ENCODE assay signal across 9 cellular contexts in the genomic region with DNA sequence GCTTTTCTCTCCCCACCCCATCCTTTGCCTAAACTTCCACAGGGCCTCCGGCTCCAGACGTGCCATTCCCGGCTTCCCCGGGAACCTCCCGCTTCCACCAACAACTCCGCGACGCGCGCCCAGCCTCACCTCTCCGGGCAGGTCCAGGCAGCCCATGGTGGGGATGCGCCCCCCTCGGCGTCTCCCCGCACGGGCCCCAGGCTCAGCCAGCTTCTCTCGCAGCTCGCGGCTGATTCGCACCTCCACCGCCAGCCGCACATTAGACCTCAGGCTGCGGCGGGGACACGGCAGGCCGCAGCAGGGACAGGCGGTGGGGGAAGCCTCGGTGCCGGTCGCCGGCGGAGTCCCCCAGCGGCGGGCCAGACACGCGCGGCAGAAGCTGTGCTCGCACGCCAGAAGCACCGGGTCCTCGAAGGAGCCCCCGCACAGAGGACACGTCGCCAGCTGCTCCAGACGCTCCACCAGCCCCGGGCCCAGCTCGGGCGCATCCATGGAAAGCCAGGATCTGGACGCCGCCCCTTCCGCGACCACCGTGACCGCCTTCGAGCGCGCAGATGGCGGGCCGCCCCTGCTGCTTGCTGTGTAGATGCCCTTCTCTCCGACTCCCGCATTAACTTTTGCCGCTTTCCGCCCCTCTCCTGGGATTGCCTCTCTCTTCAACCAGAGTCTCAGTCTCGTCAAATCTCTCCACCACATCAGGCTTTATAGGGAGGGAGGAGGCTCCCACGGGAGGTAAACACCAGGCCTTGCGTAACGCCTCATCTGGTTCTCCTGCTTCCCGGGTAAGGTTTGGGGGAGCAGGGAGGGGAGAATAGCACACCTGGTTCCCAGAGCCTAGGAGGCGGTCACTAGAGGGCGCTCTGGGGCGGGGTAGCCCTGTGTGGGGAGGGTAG. TPM values are rescaled to one million over a fixed set of nuclear protein-coding genes. Genes with fewer than 3 reads are reported as not detected.
A peak's percentile ranks its signal among the peaks of the same experiment; 100 is the strongest.
DNase-seq lines count a peak whose midpoint lies in the region; ATAC-seq and TF ChIP-seq lines count a peak whose summit lies in the region.
"Had no signal": no experiment of that assay in that cellular context is flagged by ENCODE, and none has a peak within 500 bp of the region (broad histone marks: within the 10 kb centered on the region; RNA-seq: fewer than 3 reads in every experiment).

A gene with protein sequence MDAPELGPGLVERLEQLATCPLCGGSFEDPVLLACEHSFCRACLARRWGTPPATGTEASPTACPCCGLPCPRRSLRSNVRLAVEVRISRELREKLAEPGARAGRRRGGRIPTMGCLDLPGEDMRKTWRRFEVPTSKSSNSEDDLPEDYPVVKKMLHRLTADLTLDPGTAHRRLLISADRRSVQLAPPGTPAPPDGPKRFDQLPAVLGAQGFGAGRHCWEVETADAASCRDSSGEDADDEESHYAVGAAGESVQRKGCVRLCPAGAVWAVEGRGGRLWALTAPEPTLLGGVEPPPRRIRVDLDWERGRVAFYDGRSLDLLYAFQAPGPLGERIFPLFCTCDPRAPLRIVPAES (minus strand): TSS at position 676 of the 893 bp plus-strand sequence. CDS start 184 bp downstream, at position 492.

- H3K4me2 ChIP-seq in mesendoderm (ENCODE audit: low read length), result peak within 1 kb of the TSS; percentile 87

- peaks cover 49% of the 10 kb centered on the region for H3K4me1 ChIP-seq in CD4-positive, alpha-beta memory T cell (ENCODE audit: insufficient read depth, low read length)
- H3K4me1 ChIP-seq in mesendoderm (ENCODE audit: control insufficient read depth, low read depth, low read length), result no peaks in the 10 kb centered on the region

- H4K8ac ChIP-seq in mesendoderm (ENCODE audit: low read depth, low read length), result no peak within 1 kb of the TSS

- no peak within 1 kb of the TSS for H3K18ac ChIP-seq in mesendoderm (ENCODE audit: low read length)

- H3K4me3 Mint-ChIP-seq in CD4-positive, alpha-beta memory T cell, result peak within 1 kb of the TSS; percentile 66 to 88 (median 82)
- peak within 1 kb of the TSS; percentile 84 for H3K4me3 Mint-ChIP-seq in MCF 10A (ENCODE audit: unreplicated experiment)

- no peaks in the 10 kb centered on the region for H3K79me1 ChIP-seq in mesendoderm (ENCODE audit: low read length)

- peak in 1 of 5 donors; percentile 24 for DNase-seq in CD4-positive, alpha-beta memory T cell
- DNase-seq in LoVo (ENCODE audit: low spot score), result peak; percentile 69
- no peak for DNase-seq in MCF 10A (ENCODE audit: unreplicated experiment)
- no peak for DNase-seq in mesendoderm
- no peak for DNase-seq in kidney tubule cell (ENCODE audit: low spot score)
- no peak for DNase-seq in NK-92 treated with Interleukin-12 subunit alpha and Interleukin-12 subunit beta, amount 100 ng/mL, for 24 hours (lab: John Stamatoyannopoulos, UW)

- H3K27ac ChIP-seq in CD4-positive, alpha-beta memory T cell (ENCODE audit: low read depth, low read length), result no peak within 1 kb of the TSS
- H3K27ac ChIP-seq in mesendoderm (ENCODE audit: low read depth, low read length), result no peak within 1 kb of the TSS
- H3K27ac ChIP-seq: neutrophil had no signal

- peaks cover 4% of the 10 kb centered on the region for H3K27me3 ChIP-seq in CD4-positive, alpha-beta memory T cell (ENCODE audit: insufficient read depth, low read length)
- peaks cover 62% of the 10 kb centered on the region for H3K27me3 ChIP-seq in mesendoderm (ENCODE audit: insufficient read depth, low read length, poor library complexity)

- H3K4me3 ChIP-seq in CD4-positive, alpha-beta memory T cell (ENCODE audit: low read length in 2 of 2), result peak within 1 kb of the TSS in 1 of 2 donors; percentile 15
- H3K4me3 ChIP-seq in mesendoderm (ENCODE audit: low read length), result peak within 1 kb of the TSS; percentile 29

- H3K9me3 ChIP-seq in CD4-positive, alpha-beta memory T cell (ENCODE audit: control insufficient read depth in 1 of 2, low read length in 2 of 2), result no peaks in the 10 kb centered on the region
- H3K9me3 ChIP-seq: neutrophil had no signal

- peak within 1 kb of the TSS; percentile 74 for H3K56ac ChIP-seq in mesendoderm (ENCODE audit: low read length)

- peaks cover 10 to 15% of the 10 kb centered on the region in 2 donors for H3K36me3 Mint-ChIP-seq in CD4-positive, alpha-beta memory T cell
- H3K36me3 Mint-ChIP-seq in MCF 10A (ENCODE audit: insufficient read depth, unreplicated experiment), result peaks cover 14% of the 10 kb centered on the region

- H3K4ac ChIP-seq in mesendoderm (ENCODE audit: low read depth, low read length), result no peak within 1 kb of the TSS

- H4K5ac ChIP-seq in mesendoderm (ENCODE audit: low read length), result no peak within 1 kb of the TSS

- no peak within 1 kb of the TSS for H2BK5ac ChIP-seq in mesendoderm (ENCODE audit: low read length)

- peaks cover 0 to 3% (median 0%) of the 10 kb centered on the region in 8 donors for H3K9me3 Mint-ChIP-seq in CD4-positive, alpha-beta memory T cell
- no peaks in the 10 kb centered on the region for H3K9me3 Mint-ChIP-seq in MCF 10A (ENCODE audit: unreplicated experiment)

- H3K36me3 ChIP-seq in CD4-positive, alpha-beta memory T cell (ENCODE audit: insufficient read depth, low read length), result peaks cover 2% of the 10 kb centered on the region
- H3K36me3 ChIP-seq in mesendoderm (ENCODE audit: control insufficient read depth, insufficient read depth, low read length), result no peaks in the 10 kb centered on the region

- intact Hi-C loops in CD4-positive, alpha-beta memory T cell (cut with micrococcal nuclease), result no loop called here
- intact Hi-C loops in MCF 10A (cut with micrococcal nuclease), result no loop called here

- peak within 1 kb of the TSS; percentile 8 to 83 (median 31) for H3K27ac Mint-ChIP-seq in CD4-positive, alpha-beta memory T cell
- peak within 1 kb of the TSS; percentile 85 for H3K27ac Mint-ChIP-seq in MCF 10A (ENCODE audit: low read depth, unreplicated experiment)

- CTCF ChIA-PET in CD4-positive, alpha-beta memory T cell (lab: Charles Lee; ENCODE audit: partially characterized antibody), result interaction anchor here (2.1 to 3.0 kb wide), 2 partner anchors 8 to 26 kb away, joined by 6 to 15 read pairs; a partner anchor contains a TSS
- CTCF ChIA-PET in MCF 10A (lab: Yijun Ruan, JAX), result interaction anchor here (0.7 to 1.9 kb wide), 7 partner anchors 15 to 278 kb away, joined by 3 to 12 read pairs (median 3); a partner anchor contains a TSS

- peaks cover 23 to 28% of the 10 kb centered on the region in 2 donors for H3K27me3 Mint-ChIP-seq in CD4-positive, alpha-beta memory T cell
- no peaks in the 10 kb centered on the region for H3K27me3 Mint-ChIP-seq in MCF 10A (ENCODE audit: insufficient read depth, unreplicated experiment)

- TF ChIP-seq CTCF in MCF 10A (IDR thresholded peaks at IDR 0.05; ENCODE audit: unreplicated experiment), result peak; percentile 57

- no peak within 1 kb of the TSS for H2BK120ac ChIP-seq in mesendoderm (ENCODE audit: low read depth, low read length)

- H2AK5ac ChIP-seq in mesendoderm (ENCODE audit: low read length), result no peak within 1 kb of the TSS

- H3K4me1 Mint-ChIP-seq in CD4-positive, alpha-beta memory T cell, result peaks cover 32 to 70% (median 51%) of the 10 kb centered on the region in 4 donors
- peaks cover 39% of the 10 kb centered on the region for H3K4me1 Mint-ChIP-seq in MCF 10A (ENCODE audit: insufficient read depth, unreplicated experiment)

- ATAC-seq in GM21737 (IDR thresholded peaks at IDR 0.05; ENCODE audit: unreplicated experiment) (no peak), HG03135 (IDR thresholded peaks at IDR 0.05; ENCODE audit: unreplicated experiment) (no peak)

- H3K79me2 ChIP-seq in mesendoderm (ENCODE audit: control insufficient read depth, insufficient read depth, low read length), result no peaks in the 10 kb centered on the region

- POLR2A ChIA-PET in CD4-positive, alpha-beta memory T cell (lab: Charles Lee; ENCODE audit: partially characterized antibody), result interaction anchor here (1.4 to 3.3 kb wide), 4 partner anchors 9 to 28 kb away, joined by 3 to 26 read pairs (median 11); a partner anchor contains a TSS
- POLR2A ChIA-PET in MCF 10A (lab: Yijun Ruan, JAX), result interaction anchor here (0.6 to 6.9 kb wide), 15 partner anchors 9 to 278 kb away, joined by 3 to 101 read pairs (median 7); a partner anchor contains a TSS

- WGBS in mesendoderm (ENCODE audit: extremely low coverage, insufficient coverage, low lambda C conversion rate), result no CpG with 5 or more reads among the region's 71 CpGs

- H3K9ac ChIP-seq in mesendoderm (ENCODE audit: low read length), result peak within 1 kb of the TSS; percentile 50

- no peak within 1 kb of the TSS for H2BK15ac ChIP-seq in mesendoderm (replicated peaks; ENCODE audit: low read depth)

- BruUV-seq in MCF 10A (replicated peaks; lab: Mats Ljungman, UMichigan), result TSS peak; percentile 93

- no peak within 1 kb of the TSS for H3K23ac ChIP-seq in mesendoderm (ENCODE audit: low read length)

RNA-seq across cellular contexts. Expression of the gene that starts here (rescaled TPM):
- not detected for total RNA-seq in CD4-positive, alpha-beta memory T cell
- under 1 TPM in 1 of 2 donors, not detected in 1; 0.21 TPM for polyA plus RNA-seq in CD4-positive, alpha-beta memory T cell
- 2.3 and 3.6 TPM in 2 replicates for total RNA-seq in MCF 10A (2022)
- polyA plus RNA-seq in mesendoderm (2013, experiment 1 of 2), result 0.13 TPM
- polyA plus RNA-seq in mesendoderm (2013, experiment 2 of 2), result 0.13 TPM
